Comparison of ENCODE assay signal across 1 cellular context in the genomic region with DNA sequence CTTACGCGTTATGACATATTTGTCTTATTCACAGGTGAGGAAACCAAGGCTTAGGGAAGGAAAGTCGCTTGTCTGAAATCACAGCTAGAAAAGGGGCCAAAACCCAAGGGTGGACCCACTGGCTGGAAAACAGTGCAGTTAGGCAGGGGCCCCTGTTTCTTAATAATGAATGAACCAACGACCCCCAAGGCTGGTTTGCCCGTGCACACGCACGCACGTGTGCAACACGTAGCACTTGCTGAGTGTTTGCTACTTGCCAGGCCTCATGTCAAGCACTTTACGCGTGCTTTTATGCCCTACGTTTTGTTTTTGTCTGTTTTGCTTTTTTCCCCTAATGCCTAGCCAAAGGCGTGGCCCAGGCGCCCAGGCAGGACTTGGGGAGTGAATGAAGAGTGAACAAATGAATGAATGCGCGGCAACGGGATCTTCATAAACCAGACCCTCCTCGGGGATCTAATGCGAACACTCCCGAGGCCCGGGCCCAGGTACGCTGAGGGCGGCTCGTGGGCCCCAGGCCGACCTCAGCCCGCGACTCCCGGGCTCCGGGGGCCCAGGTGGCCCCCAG.
TF ChIP-seq lines count a peak whose summit lies in the region.

No MANE protein-coding gene starts in this region.

TF ChIP-seq in HEK293, 187 proteins besides CTCF, POLR2A, EP300 and RAD21 (continued from another document):
- no peak for TF ChIP-seq KLF16 (tag by site-specific recombination; IDR thresholded peaks at IDR 0.05)
- TF ChIP-seq ZNF239 (tag by site-specific recombination; IDR thresholded peaks at IDR 0.05) = no peak
- no peak for TF ChIP-seq ZNF16 (tag by site-specific recombination; IDR thresholded peaks at IDR 0.05; ENCODE audit: low read depth)
- TF ChIP-seq ZSCAN18 (tag by site-specific recombination; IDR thresholded peaks at IDR 0.05) = no peak
- peak; percentile 81 for TF ChIP-seq ZNF335 (tag by site-specific recombination; conservative IDR thresholded peaks at IDR 0.05)
- peak; percentile 44; the same call in 1 of the 2 replicates for TF ChIP-seq ZBTB17 (tag by site-specific recombination; IDR thresholded peaks at IDR 0.05)
- peak; percentile 99 for TF ChIP-seq ZBTB20 (tag by site-specific recombination; IDR thresholded peaks at IDR 0.05)
- no peak for TF ChIP-seq REPIN1 (tag by site-specific recombination; IDR thresholded peaks at IDR 0.05; ENCODE audit: low read depth)
- TF ChIP-seq, protein P1, sequence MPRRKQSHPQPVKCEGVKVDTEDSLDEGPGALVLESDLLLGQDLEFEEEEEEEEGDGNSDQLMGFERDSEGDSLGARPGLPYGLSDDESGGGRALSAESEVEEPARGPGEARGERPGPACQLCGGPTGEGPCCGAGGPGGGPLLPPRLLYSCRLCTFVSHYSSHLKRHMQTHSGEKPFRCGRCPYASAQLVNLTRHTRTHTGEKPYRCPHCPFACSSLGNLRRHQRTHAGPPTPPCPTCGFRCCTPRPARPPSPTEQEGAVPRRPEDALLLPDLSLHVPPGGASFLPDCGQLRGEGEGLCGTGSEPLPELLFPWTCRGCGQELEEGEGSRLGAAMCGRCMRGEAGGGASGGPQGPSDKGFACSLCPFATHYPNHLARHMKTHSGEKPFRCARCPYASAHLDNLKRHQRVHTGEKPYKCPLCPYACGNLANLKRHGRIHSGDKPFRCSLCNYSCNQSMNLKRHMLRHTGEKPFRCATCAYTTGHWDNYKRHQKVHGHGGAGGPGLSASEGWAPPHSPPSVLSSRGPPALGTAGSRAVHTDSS (tag by site-specific recombination; IDR thresholded peaks at IDR 0.05) = no peak
- peak; percentile 28; the same call in 1 of the 2 replicates for TF ChIP-seq ZBTB48 (tag by site-specific recombination; IDR thresholded peaks at IDR 0.05)
- TF ChIP-seq ZNF449 (tag by site-specific recombination; IDR thresholded peaks at IDR 0.05) = peak; percentile 27; the same call in 1 of the 2 replicates
- 0 out of 2 replicates have a peak, but pooled peaks have one; percentile 26 for TF ChIP-seq ZXDB (tag by site-specific recombination; IDR thresholded peaks at IDR 0.05)
- peak; percentile 31; the same call in 1 of the 2 replicates for TF ChIP-seq GLIS2 (tag by site-specific recombination; IDR thresholded peaks at IDR 0.05)
